ENCODE assay signal across 9 cellular contexts in genomic region chr18:75915941-75916640, GRCh38.
A peak's percentile ranks its signal among the peaks of the same experiment; 100 is the strongest.
DNase-seq lines count a peak whose midpoint lies in the region; ATAC-seq, FAIRE-seq and TF ChIP-seq lines count a peak whose summit lies in the region.
"Had no signal": no experiment of that assay in that cellular context is flagged by ENCODE, and none has a peak within 500 bp of the region (broad histone marks: within the 10 kb centered on the region; RNA-seq: fewer than 3 reads in every experiment).

No MANE protein-coding gene starts in this region.

- H3K9me3 Mint-ChIP-seq in GM23338 (no peaks in the 10 kb centered on the region), natural killer cell (no peaks in the 10 kb centered on the region)

- peak; percentile 89 for DNase-seq in GM23338 (ENCODE audit: low spot score)
- no peak for DNase-seq in Peyer's patch
- DNase-seq in hypothalamus (lab: John Stamatoyannopoulos, UW) = peak in 35 of 51 donors; percentile 1 to 67 (median 41)
- no peak for DNase-seq in sigmoid colon
- no peak for DNase-seq in ureter (ENCODE audit: low spot score)
- no peak for DNase-seq in natural killer cell
- DNase-seq in HTR-8/SVneo (ENCODE audit: insufficient read length, low spot score) = no peak
- DNase-seq in DMS53 treated with DMSO at 0.1 percent for 48 hours (lab: John Stamatoyannopoulos, UW; ENCODE audit: unreplicated experiment) = no peak

- no peak for FAIRE-seq in HTR-8/SVneo (lab: Jason Lieb, UNC)

- no peak for TF ChIP-seq EP300 in sigmoid colon (IDR thresholded peaks at IDR 0.05)

- no peaks in the 10 kb centered on the region for H3K36me3 ChIP-seq in GM23338 (ENCODE audit: insufficient read depth)
- no peaks in the 10 kb centered on the region for H3K36me3 ChIP-seq in Peyer's patch
- no peaks in the 10 kb centered on the region for H3K36me3 ChIP-seq in sigmoid colon

- TF ChIP-seq CTCF in GM23338 (conservative IDR thresholded peaks at IDR 0.05; ENCODE audit: low read depth in 2 of 2) (no peak), Peyer's patch (IDR thresholded peaks at IDR 0.05) (no peak), sigmoid colon (IDR thresholded peaks at IDR 0.05) (no peak), natural killer cell (IDR thresholded peaks at IDR 0.05) (no peak)

- intact Hi-C loops in sigmoid colon (cut with DNase I) = loop anchor here (10.0 kb wide), 1 partner anchor 361 kb away; no protein-coding TSS in a partner anchor
- intact Hi-C loops in natural killer cell (cut with micrococcal nuclease) = no loop called here

- H3K27me3 Mint-ChIP-seq in GM23338 (ENCODE audit: insufficient read depth, low read depth, poor library complexity) = peaks cover 13% of the 10 kb centered on the region
- peaks cover 9 to 13% of the 10 kb centered on the region in 2 donors for H3K27me3 Mint-ChIP-seq in natural killer cell (ENCODE audit: low read depth in 2 of 2)

- H3K4me2 ChIP-seq in GM23338 = peak overlapping the region; percentile 92

- no peaks in the 10 kb centered on the region for H4K20me1 ChIP-seq in GM23338 (replicated peaks; ENCODE audit: insufficient read depth)

- peak overlapping the region; percentile 71 for H3K4me3 ChIP-seq in GM23338
- peak overlapping the region in 3 of 4 donors; percentile 11 to 39 (median 18) for H3K4me3 ChIP-seq in Peyer's patch
- peak overlapping the region; percentile 43 to 65 (median 56) for H3K4me3 ChIP-seq in sigmoid colon

- 0 out of 3 replicates have a peak, but pooled peaks cover 2% of the 10 kb centered on the region for H3K4me1 Mint-ChIP-seq in GM23338
- no peaks in the 10 kb centered on the region for H3K4me1 Mint-ChIP-seq in natural killer cell

- H3K79me2 ChIP-seq in GM23338 (replicated peaks; ENCODE audit: insufficient read depth) = no peaks in the 10 kb centered on the region

- H3F3A ChIP-seq in GM23338 (replicated peaks; ENCODE audit: low read depth) = no peaks in the 10 kb centered on the region

- H3K27me3 ChIP-seq in GM23338 (ENCODE audit: insufficient read depth) (peaks cover 14% of the 10 kb centered on the region), Peyer's patch (no peaks in the 10 kb centered on the region), sigmoid colon (no peaks in the 10 kb centered on the region)

- TF ChIP-seq POLR2A in Peyer's patch (IDR thresholded peaks at IDR 0.05) (no peak), sigmoid colon (IDR thresholded peaks at IDR 0.05) (no peak)

- H3K9me2 ChIP-seq in GM23338 (ENCODE audit: insufficient read depth) = peaks cover 10% of the 10 kb centered on the region; the same call in 1 of the 2 replicates

- no peaks in the 10 kb centered on the region for H3K4me1 ChIP-seq in GM23338 (ENCODE audit: insufficient read depth)
- H3K4me1 ChIP-seq in Peyer's patch = no peaks in the 10 kb centered on the region
- H3K4me1 ChIP-seq in sigmoid colon = peaks cover 0 to 11% (median 9%) of the 10 kb centered on the region in 4 donors

- H3K9me3 ChIP-seq in Peyer's patch (no peaks in the 10 kb centered on the region), sigmoid colon (no peaks in the 10 kb centered on the region)

- H3K4me3 Mint-ChIP-seq in GM23338 (peak overlapping the region; percentile 65), natural killer cell (no peak overlapping the region)

- H3K27ac Mint-ChIP-seq in GM23338 = no peak overlapping the region
- no peak overlapping the region for H3K27ac Mint-ChIP-seq in natural killer cell

- H3K36me3 Mint-ChIP-seq in GM23338 (ENCODE audit: low read depth) (no peaks in the 10 kb centered on the region), natural killer cell (no peaks in the 10 kb centered on the region)

- H3K27ac ChIP-seq in GM23338 (ENCODE audit: low read depth) (no peak overlapping the region), Peyer's patch (no peak overlapping the region), sigmoid colon (peak overlapping the region in 3 of 4 donors; percentile 34 to 62 (median 51))

- WGBS in sigmoid colon, 2 donors = 7 to 9% methylated on average over 80 of the region's 80 CpGs

- H2AFZ ChIP-seq in GM23338 = peak overlapping the region; percentile 93

- peak; percentile 94 for ATAC-seq in GM23338
- no peak for ATAC-seq in natural killer cell
- ATAC-seq: activated CD4-positive, CD25-positive, alpha-beta regulatory T cell treated with anti-CD3 and anti-CD28 coated beads, Interleukin-2, amount 50 U/mL, for 24 hours had no signal

TF ChIP-seq in GM23338, 12 proteins besides CTCF, POLR2A, EP300 and RAD21 (continues in another document):
- TF ChIP-seq ZNF462 (CRISPR knock-in tag; IDR thresholded peaks at IDR 0.05) = no peak
- no peak for TF ChIP-seq JUNB (IDR thresholded peaks at IDR 0.05; ENCODE audit: unreplicated experiment)
- no peak for TF ChIP-seq REST (IDR thresholded peaks at IDR 0.05; ENCODE audit: unreplicated experiment)

Comparison
In these comparisons a context has a peak if more than half of its experiments do, and no peak if none do; other contexts are left out.
1. DNase-seq: peak in GM23338 (single experiment) and hypothalamus (35 of 51); none in Peyer's patch (0 of 3), sigmoid colon (single experiment), ureter (single experiment), natural killer cell (single experiment), HTR-8/SVneo (single experiment) and DMS53 treated with DMSO at 0.1 percent for 48 hours (single experiment).
2. H3K27ac ChIP-seq: peak in sigmoid colon (3 of 4); none in GM23338 (single experiment) and Peyer's patch (0 of 4).
3. H3K4me3 ChIP-seq: peak in every context shown above with its lines; median percentile 71 in GM23338; 56 in sigmoid colon; 18 in Peyer's patch.